ENCODE assay signal across 8 cellular contexts in the genomic region with DNA sequence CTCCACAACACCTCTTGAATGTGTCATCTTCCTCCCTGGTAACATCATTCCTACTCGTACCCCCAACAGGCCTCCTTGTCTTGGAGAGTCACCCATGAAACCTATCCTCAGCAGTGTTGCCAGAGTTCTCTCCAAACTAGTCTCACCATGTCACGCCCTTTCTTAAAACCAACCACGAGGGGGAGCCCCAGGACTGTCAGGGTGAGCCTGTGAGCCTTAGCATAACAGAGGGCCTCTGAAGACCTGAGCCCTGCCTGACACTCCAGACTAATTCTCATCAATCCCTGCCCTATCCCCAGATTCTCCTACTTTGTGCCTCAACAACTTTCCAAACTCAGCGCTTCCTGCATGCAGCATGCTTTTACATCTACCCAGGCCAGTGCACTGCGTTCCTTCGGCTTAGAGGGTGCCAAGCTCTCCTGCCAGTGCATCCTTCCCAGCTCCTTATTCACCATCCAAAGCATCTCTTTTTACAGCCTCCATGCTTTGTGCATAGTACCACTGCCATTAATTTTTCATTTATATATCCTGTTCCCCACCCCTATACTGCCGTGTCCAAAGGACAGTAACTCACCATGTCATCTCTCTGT. TPM values are rescaled to one million over a fixed set of nuclear protein-coding genes. Genes with fewer than 3 reads are reported as not detected.
DNase-seq lines count a peak whose midpoint lies in the region; ATAC-seq and TF ChIP-seq lines count a peak whose summit lies in the region.

No MANE protein-coding gene starts in this region.

- H3K4me1 Mint-ChIP-seq in neural crest cell = peaks cover 4% of the 10 kb centered on the region

- H3K36me3 ChIP-seq in OCI-LY7 (ENCODE audit: insufficient read depth, low read length) (no peaks in the 10 kb centered on the region), fibroblast of lung (ENCODE audit: control insufficient read depth, insufficient read depth, low read length) (no peaks in the 10 kb centered on the region), suprapubic skin (no peaks in the 10 kb centered on the region)

- no peaks in the 10 kb centered on the region for H3K79me2 ChIP-seq in OCI-LY7 (ENCODE audit: insufficient read depth, low read depth, low read length)
- no peaks in the 10 kb centered on the region for H3K79me2 ChIP-seq in fibroblast of lung (ENCODE audit: control insufficient read depth, insufficient read depth, low read length)

- no peak overlapping the region for H3K27ac Mint-ChIP-seq in neural crest cell (ENCODE audit: unreplicated experiment)

- no peak for TF ChIP-seq EP300 in suprapubic skin (IDR thresholded peaks at IDR 0.05)

- TF ChIP-seq CTCF in OCI-LY7 (conservative IDR thresholded peaks at IDR 0.05; ENCODE audit: low read length) = peak; percentile 81
- TF ChIP-seq CTCF in fibroblast of lung (conservative IDR thresholded peaks at IDR 0.05 in 1 of 2, IDR thresholded peaks at IDR 0.05 in 1 of 2; ENCODE audit: low read depth in 1 of 2, low read length in 2 of 2) = peak; percentile 75 to 76
- peak; percentile 87 for TF ChIP-seq CTCF in neural crest cell (conservative IDR thresholded peaks at IDR 0.05)
- peak; percentile 71 to 72 for TF ChIP-seq CTCF in suprapubic skin (IDR thresholded peaks at IDR 0.05)

- H3K4me3 ChIP-seq in OCI-LY7 (ENCODE audit: low read depth, low read length, poor library complexity, severe bottlenecking) = no peak overlapping the region
- H3K4me3 ChIP-seq in fibroblast of lung (replicated peaks in 1 of 4; ENCODE audit: control extremely low read depth in 1 of 4, insufficient read depth in 1 of 4, low read depth in 3 of 4, low read length in 4 of 4) = no peak overlapping the region
- H3K4me3 ChIP-seq in suprapubic skin = no peak overlapping the region

- H3K9me3 ChIP-seq in OCI-LY7 (ENCODE audit: low read length) = no peaks in the 10 kb centered on the region
- no peaks in the 10 kb centered on the region for H3K9me3 ChIP-seq in fibroblast of lung (ENCODE audit: control insufficient read depth, insufficient read depth, low read depth, low read length)
- no peaks in the 10 kb centered on the region for H3K9me3 ChIP-seq in suprapubic skin

- no peaks in the 10 kb centered on the region for H3K36me3 Mint-ChIP-seq in neural crest cell (ENCODE audit: low read depth)

- H4K20me1 ChIP-seq in OCI-LY7 (ENCODE audit: insufficient read depth, low read length) (no peaks in the 10 kb centered on the region), fibroblast of lung (ENCODE audit: control insufficient read depth, extremely low read depth, insufficient read depth, low read length) (no peaks in the 10 kb centered on the region)

- H3K27me3 Mint-ChIP-seq in neural crest cell (ENCODE audit: low read depth) = peaks cover 9% of the 10 kb centered on the region

- intact Hi-C loops in OCI-LY7 (cut with micrococcal nuclease; ENCODE audit: unreplicated experiment) = loop anchor here (1.0 to 10.0 kb wide), 4 partner anchors 61 to 261 kb away; no protein-coding TSS in a partner anchor

- no peak overlapping the region for H3K4me3 Mint-ChIP-seq in neural crest cell

- H3K4me2 ChIP-seq in OCI-LY7 (ENCODE audit: low read length) = no peak overlapping the region
- no peak overlapping the region for H3K4me2 ChIP-seq in fibroblast of lung (ENCODE audit: extremely low read depth, insufficient read depth, low read length)

- no peaks in the 10 kb centered on the region for H3K9me2 ChIP-seq in OCI-LY7 (ENCODE audit: insufficient read depth, low read length)

- BruUV-seq in OCI-LY7 (replicated peaks; lab: Mats Ljungman, UMichigan) = no TSS peak

- DNase-seq in DMS79 treated with DMSO at 0.1 percent for 48 hours (lab: John Stamatoyannopoulos, UW) (peak; percentile 81), HuH-7 (ENCODE audit: low spot score) (peak; percentile 69), OCI-LY7 (ENCODE audit: low spot score) (peak; percentile 68), activated T-cell treated with anti-CD3 and anti-CD28 coated beads for 4 hours (peak; percentile 54), fibroblast of lung (ENCODE audit: low read depth in 2 of 2) (peak; percentile 69 to 91), neural crest cell (ENCODE audit: low read depth, low spot score) (peak; percentile 93), suprapubic skin (ENCODE audit: low spot score in 2 of 2) (peak; percentile 83 to 88)

- no peak for TF ChIP-seq POLR2A in suprapubic skin (IDR thresholded peaks at IDR 0.05)

- WGBS in suprapubic skin = 38% methylated on average over 7 of the region's 7 CpGs

- CTCF ChIA-PET in OCI-LY7 (lab: Charles Lee; ENCODE audit: unreplicated experiment) = no interaction called here

- no peaks in the 10 kb centered on the region for H3K27me3 ChIP-seq in fibroblast of lung (ENCODE audit: control insufficient read depth, insufficient read depth, low read length)
- no peaks in the 10 kb centered on the region for H3K27me3 ChIP-seq in suprapubic skin

- H2AFZ ChIP-seq in OCI-LY7 (ENCODE audit: low read length) (no peak overlapping the region), fibroblast of lung (ENCODE audit: low read length) (no peak overlapping the region)

- POLR2A ChIA-PET in OCI-LY7 (lab: Charles Lee) = no interaction called here

- no peaks in the 10 kb centered on the region for H3K9me3 Mint-ChIP-seq in neural crest cell

- ATAC-seq in GM21526 (IDR thresholded peaks at IDR 0.05; ENCODE audit: low FRiP score, unreplicated experiment) = peak; percentile 69

- H3K27ac ChIP-seq in OCI-LY7 (ENCODE audit: low read depth, low read length, poor library complexity, severe bottlenecking) (no peak overlapping the region), fibroblast of lung (ENCODE audit: insufficient read depth, low read length) (no peak overlapping the region), suprapubic skin (no peak overlapping the region)

- H3K4me1 ChIP-seq in OCI-LY7 (ENCODE audit: insufficient read depth, low read length, poor library complexity, severe bottlenecking) (no peaks in the 10 kb centered on the region), fibroblast of lung (ENCODE audit: control insufficient read depth, extremely low read depth, insufficient read depth, low read length) (peaks cover 6% of the 10 kb centered on the region), suprapubic skin (peaks cover 11% of the 10 kb centered on the region)

- no peak overlapping the region for H3K9ac ChIP-seq in fibroblast of lung (ENCODE audit: insufficient read depth, low read length)

RNA-seq across cellular contexts. Expression of gene ZNF697, which starts 34.2 kb away (rescaled TPM):
- total RNA-seq in OCI-LY7 (2014; rRNA removed; shearing (Covaris generic)) = not detected in 2 replicates
- total RNA-seq in OCI-LY7 (2022) (not detected in 2 replicates), fibroblast of lung (22.3 and 23.0 TPM in 2 replicates), neural crest cell (18.6 and 19.5 TPM in 2 replicates), suprapubic skin (1 to 10 TPM; 2.6 to 8.1 (median 3.7) TPM)
- polyA plus RNA-seq in fibroblast of lung = 7.4 and 9.6 TPM in 2 replicates
- 7.7 and 10.0 TPM in 2 replicates for polyA plus RNA-seq in fibroblast of lung (2012)
- 3.6 and 4.4 TPM in 2 replicates for polyA minus RNA-seq in fibroblast of lung (ENCODE audit: low replicate concordance)
